2 cellular contexts compared by ENCODE assay signal in genomic region chr13:102369303-102369702, GRCh38.
TF ChIP-seq lines count a peak whose summit lies in the region.

No MANE protein-coding gene starts in this region.

TF ChIP-seq in A549, 52 proteins besides CTCF, POLR2A, EP300 and RAD21:
- TF ChIP-seq SMC3 (IDR thresholded peaks at IDR 0.05) (no peak), CHD2 (IDR thresholded peaks at IDR 0.05; ENCODE audit: low read length, partially characterized antibody) (no peak), JUN (IDR thresholded peaks at IDR 0.05) (no peak), MAFK (IDR thresholded peaks at IDR 0.05; ENCODE audit: partially characterized antibody) (peak; percentile 57), TFCP2L1 (CRISPR knock-in tag; IDR thresholded peaks at IDR 0.05) (no peak), NFE2L2 (conservative IDR thresholded peaks at IDR 0.05; ENCODE audit: low read length) (peak; percentile 56; the same call in 1 of the 2 replicates), EHF (CRISPR knock-in tag; IDR thresholded peaks at IDR 0.05) (no peak)

TF ChIP-seq in GM23338, 12 proteins besides CTCF, POLR2A, EP300 and RAD21:
- TF ChIP-seq EZH2phosphoT487 (IDR thresholded peaks at IDR 0.05; ENCODE audit: unreplicated experiment) (no peak), ZNF331 (CRISPR knock-in tag; IDR thresholded peaks at IDR 0.05; ENCODE audit: low read depth) (no peak), REST (IDR thresholded peaks at IDR 0.05; ENCODE audit: unreplicated experiment) (no peak), NANOG (IDR thresholded peaks at IDR 0.05; ENCODE audit: borderline replicate concordance) (no peak), EZH2 (IDR thresholded peaks at IDR 0.05; ENCODE audit: low read depth, unreplicated experiment) (no peak), ZNF462 (CRISPR knock-in tag; IDR thresholded peaks at IDR 0.05) (no peak), ETS1 (IDR thresholded peaks at IDR 0.05) (no peak), ZNF114 (CRISPR knock-in tag; IDR thresholded peaks at IDR 0.05) (no peak), STAT1 (IDR thresholded peaks at IDR 0.05; ENCODE audit: unreplicated experiment) (no peak), CREB1 (CRISPR knock-in tag; IDR thresholded peaks at IDR 0.05; ENCODE audit: low read depth) (no peak), JUNB (IDR thresholded peaks at IDR 0.05; ENCODE audit: unreplicated experiment) (no peak), POLR2AphosphoS5 (IDR thresholded peaks at IDR 0.05; ENCODE audit: low read depth) (no peak)
TF ChIP-seq in GM23338: peak in this region for 0.
